Comparison of ENCODE assay signal across 1 cellular context in the genomic region with DNA sequence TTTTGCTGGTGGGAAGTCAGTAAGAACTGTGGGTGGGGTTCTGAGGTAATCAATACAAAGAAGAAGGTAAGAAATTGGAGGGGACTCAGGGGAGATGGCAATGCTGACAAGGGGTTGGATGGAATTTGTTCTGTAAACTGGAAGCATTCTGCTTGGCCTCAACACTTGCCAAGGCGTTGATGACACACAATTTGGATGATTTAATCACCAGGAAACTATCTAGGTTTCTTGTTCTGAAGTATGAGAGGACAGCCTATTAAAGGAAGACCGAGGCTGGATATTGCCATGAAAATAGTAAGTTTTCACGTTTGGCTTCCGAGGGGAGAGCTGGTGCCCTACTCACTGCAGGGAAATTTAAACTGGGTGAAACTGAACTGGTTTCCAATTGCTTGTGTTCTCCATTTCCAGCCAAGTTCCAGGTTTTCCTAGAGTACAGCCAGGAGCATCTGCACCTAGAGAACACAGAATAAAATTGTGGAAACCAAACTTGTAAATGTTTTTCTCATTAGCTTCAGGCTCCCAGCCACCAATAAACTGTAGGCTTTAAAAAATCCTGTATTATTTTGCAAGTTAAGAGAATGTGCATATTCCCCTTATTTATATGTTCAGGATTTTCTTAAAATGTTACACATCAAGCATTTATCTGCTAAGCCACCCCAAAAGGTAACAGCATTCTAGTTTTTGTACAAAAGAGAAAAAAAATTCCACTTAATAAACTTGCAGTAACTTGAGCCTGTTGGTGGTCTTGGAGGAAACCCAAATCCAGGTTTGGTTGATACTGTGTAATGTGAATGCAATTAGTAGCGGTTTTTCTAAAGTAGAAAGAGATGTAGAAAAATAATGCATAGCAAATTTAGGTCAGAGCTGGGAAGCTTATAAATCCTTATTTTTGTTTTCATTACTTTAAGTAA.
TF ChIP-seq lines count a peak whose summit lies in the region.

No MANE protein-coding gene starts in this region.

TF ChIP-seq in A549, 52 proteins besides CTCF, POLR2A, EP300 and RAD21 (continued from another document):
- TF ChIP-seq MAZ (IDR thresholded peaks at IDR 0.05; ENCODE audit: borderline replicate concordance, low read depth, low read length): no peak
- no peak for TF ChIP-seq SMC3 (IDR thresholded peaks at IDR 0.05)
- TF ChIP-seq PBX3 (IDR thresholded peaks at IDR 0.05): no peak
- no peak for TF ChIP-seq NR3C1 (IDR thresholded peaks at IDR 0.05)
- TF ChIP-seq RCOR1 (IDR thresholded peaks at IDR 0.05; ENCODE audit: low read depth, low read length): no peak
- TF ChIP-seq SREBF2 (IDR thresholded peaks at IDR 0.05): no peak
